In the genomic region with DNA sequence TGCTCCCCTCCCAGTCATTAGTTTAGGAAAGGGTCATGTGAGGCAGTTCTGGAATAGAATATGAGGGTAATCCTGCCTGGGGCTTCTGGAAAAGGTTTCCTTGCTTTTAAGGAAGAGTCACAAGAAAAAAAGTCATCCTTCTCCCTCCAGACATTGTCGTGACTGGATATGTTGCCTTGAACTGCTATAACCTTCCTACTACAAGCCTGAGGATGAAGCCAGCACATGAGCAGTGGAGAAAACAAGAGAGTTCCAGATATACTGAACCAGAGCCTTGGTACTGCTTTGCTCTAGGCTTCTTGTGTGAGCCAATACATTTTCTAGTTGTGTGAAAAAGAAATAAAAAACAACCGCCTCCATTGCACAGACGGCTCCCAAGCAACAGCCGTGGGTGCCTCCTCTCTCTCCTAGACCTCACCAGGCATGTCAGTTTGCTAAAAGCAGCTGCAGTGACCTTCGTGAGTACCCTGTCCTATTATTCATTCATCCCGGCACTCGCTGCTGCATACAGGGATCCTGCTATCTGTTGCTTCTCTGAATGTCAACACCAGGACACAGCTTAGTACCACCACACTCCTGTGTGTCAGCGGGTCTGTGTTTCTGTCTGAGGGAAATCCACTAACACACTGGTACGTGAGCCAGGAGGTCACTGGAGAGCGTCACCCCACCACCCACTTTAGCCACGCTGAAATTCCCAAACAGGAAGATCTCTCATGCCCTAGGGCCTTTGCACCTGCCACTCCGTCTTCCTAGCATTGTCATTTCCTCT, we compare ENCODE assay signal across 29 cellular contexts.
A peak's percentile ranks its signal among the peaks of the same experiment; 100 is the strongest.
DNase-seq lines count a peak whose midpoint lies in the region; ATAC-seq and TF ChIP-seq lines count a peak whose summit lies in the region.
"Had no signal": no experiment of that assay in that cellular context is flagged by ENCODE, and none has a peak within 500 bp of the region (broad histone marks: within the 10 kb centered on the region; RNA-seq: fewer than 3 reads in every experiment).

No MANE protein-coding gene starts in this region.

- ATAC-seq in Right ventricle myocardium inferior: peak; percentile 58
- ATAC-seq in heart left ventricle: peak; percentile 48 to 85 (median 76)
- no peak for ATAC-seq in natural killer cell
- no peak for ATAC-seq in GM19035 (IDR thresholded peaks at IDR 0.05; ENCODE audit: unreplicated experiment)
- ATAC-seq: HepG2 had no signal

- no peaks in the 10 kb centered on the region for H3K4me1 Mint-ChIP-seq in natural killer cell
- H3K4me1 Mint-ChIP-seq: CD14-positive monocyte; CD8-positive, alpha-beta memory T cell had no signal

- no peak overlapping the region for H3K9ac ChIP-seq in rectal smooth muscle tissue (ENCODE audit: low read length)
- H3K9ac ChIP-seq: SK-N-SH had no signal

- 46 to 63% (median 53%) methylated on average over 12 of the region's 12 CpGs for WGBS in heart left ventricle, 4 donors

- peaks cover 8 to 10% of the 10 kb centered on the region in 2 donors for H3K27me3 Mint-ChIP-seq in natural killer cell (ENCODE audit: low read depth in 2 of 2)

- H3K27ac Mint-ChIP-seq in natural killer cell: no peak overlapping the region
- H3K27ac Mint-ChIP-seq: CD14-positive monocyte; CD8-positive, alpha-beta memory T cell had no signal

- TF ChIP-seq POLR2A in heart left ventricle (IDR thresholded peaks at IDR 0.05): no peak

- H3K27ac ChIP-seq in heart left ventricle (peak overlapping the region in 1 of 12 donors; percentile 77), rectal smooth muscle tissue (ENCODE audit: low read depth, low read length) (peak overlapping the region; percentile 67)
- H3K27ac ChIP-seq: PC-9 had no signal

- peaks cover 0 to 8% (median 0%) of the 10 kb centered on the region in 12 donors for H3K4me1 ChIP-seq in heart left ventricle
- H3K4me1 ChIP-seq in rectal smooth muscle tissue (ENCODE audit: control insufficient read depth, insufficient read depth, low read length): peaks cover 36% of the 10 kb centered on the region

- intact Hi-C loops in Right ventricle myocardium inferior (cut with DNase I) (no loop called here), cardiac septum (cut with DNase I) (no loop called here), heart left ventricle (cut with DNase I) (no loop called here), natural killer cell (cut with micrococcal nuclease) (no loop called here)

- H3K36me3 ChIP-seq in heart left ventricle (no peaks in the 10 kb centered on the region), rectal smooth muscle tissue (ENCODE audit: control insufficient read depth, insufficient read depth, low read length) (no peaks in the 10 kb centered on the region)
- H3K36me3 ChIP-seq: BE2C had no signal

- H3K36me3 Mint-ChIP-seq in natural killer cell: no peaks in the 10 kb centered on the region
- H3K36me3 Mint-ChIP-seq: CD14-positive monocyte; CD8-positive, alpha-beta memory T cell had no signal

- no peaks in the 10 kb centered on the region for H3K9me3 Mint-ChIP-seq in natural killer cell
- H3K9me3 Mint-ChIP-seq: CD8-positive, alpha-beta memory T cell had no signal

- H3K27me3 ChIP-seq in heart left ventricle (no peaks in the 10 kb centered on the region), rectal smooth muscle tissue (ENCODE audit: control insufficient read depth, insufficient read depth, low read length) (no peaks in the 10 kb centered on the region)
- H3K27me3 ChIP-seq: BE2C had no signal

- no peak overlapping the region for H3K4me3 ChIP-seq in heart left ventricle
- H3K4me3 ChIP-seq in rectal smooth muscle tissue (ENCODE audit: low read length): no peak overlapping the region
- H3K4me3 ChIP-seq: PC-9 had no signal

- no peak overlapping the region for H3K4me3 Mint-ChIP-seq in natural killer cell
- H3K4me3 Mint-ChIP-seq: CD14-positive monocyte; CD8-positive, alpha-beta memory T cell had no signal

- H3K9me3 ChIP-seq in heart left ventricle: no peaks in the 10 kb centered on the region
- H3K9me3 ChIP-seq: BE2C, SK-N-SH had no signal

- DNase-seq in Right ventricle myocardium inferior (ENCODE audit: missing footprints) (peak; percentile 23), cardiac septum (ENCODE audit: low spot score) (no peak), dermis blood vessel endothelial cell (peak; percentile 33), heart left ventricle (peak in 2 of 5 donors; percentile 20 to 29), natural killer cell (no peak), RKO (ENCODE audit: low spot score) (no peak)
- DNase-seq: 8988T; ACHN; BE2C; CD8-positive, alpha-beta memory T cell; DMS 273 treated with DMSO at 0.1 percent for 48 hours; DMS79; EL; GDM1; Kasumi-1; NCI-H1092 treated with DMSO at 0.1 percent for 48 hours; NCI-H146; NCI-H1930; NCI-H446 treated with DMSO at 0.1 percent for 48 hours; NCI-H526; NCI-H82; PC-9; RPMI8226; SHP77 treated with DMSO at 0.1 percent for 48 hours; SK-N-SH had no signal

- TF ChIP-seq CTCF in heart left ventricle (IDR thresholded peaks at IDR 0.05) (no peak), natural killer cell (IDR thresholded peaks at IDR 0.05) (no peak)

Comparison
In these comparisons a context has a peak if more than half of its experiments do, and no peak if none do; other contexts are left out.
1. DNase-seq: peak in Right ventricle myocardium inferior (single experiment) and dermis blood vessel endothelial cell (single experiment); none in cardiac septum (single experiment), natural killer cell (single experiment) and RKO (single experiment).
2. ATAC-seq: peak in Right ventricle myocardium inferior (single experiment) and heart left ventricle (4 of 4); none in natural killer cell (0 of 3) and GM19035 (single experiment).